16 cellular contexts compared by ENCODE assay signal in the genomic region with DNA sequence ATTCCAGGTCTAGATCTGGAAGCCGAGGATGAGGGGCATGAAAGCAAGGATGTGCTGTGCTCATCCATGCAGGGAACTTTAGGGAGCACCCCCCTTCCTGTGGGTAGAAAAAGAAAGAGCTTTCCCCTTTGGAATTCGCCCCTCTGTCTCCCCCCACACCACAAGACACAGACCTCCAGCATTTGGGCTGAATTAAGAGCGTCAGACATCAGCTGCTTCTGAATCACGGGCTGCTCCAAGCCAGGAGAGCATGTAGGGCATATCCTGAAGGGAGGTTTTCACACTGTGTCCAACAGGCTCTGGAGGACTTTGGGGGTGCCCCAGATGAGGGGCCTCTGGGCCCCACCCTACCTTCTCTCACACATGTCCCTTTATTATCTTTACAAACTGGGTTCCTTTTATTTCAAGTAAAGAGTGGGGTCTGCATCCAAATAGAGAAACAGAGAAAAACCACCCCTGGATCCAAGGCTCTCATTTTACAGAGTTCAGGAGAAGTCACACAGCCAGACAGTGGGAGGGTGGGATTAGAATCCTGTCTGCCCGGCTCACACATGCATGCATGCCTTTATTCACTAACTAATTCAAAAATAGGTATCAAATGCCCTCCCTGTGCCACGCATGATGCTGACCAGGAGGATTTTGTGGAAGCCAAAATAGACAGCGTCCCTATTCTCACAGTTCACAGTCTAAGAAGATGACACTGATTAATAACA. TPM values are rescaled to one million over a fixed set of nuclear protein-coding genes. Genes with fewer than 3 reads are reported as not detected.
A peak's percentile ranks its signal among the peaks of the same experiment; 100 is the strongest.
DNase-seq lines count a peak whose midpoint lies in the region; ATAC-seq, FAIRE-seq and TF ChIP-seq lines count a peak whose summit lies in the region.
"Had no signal": no experiment of that assay in that cellular context is flagged by ENCODE, and none has a peak within 500 bp of the region (broad histone marks: within the 10 kb centered on the region; RNA-seq: fewer than 3 reads in every experiment).

No MANE protein-coding gene starts in this region.

- H2BK20ac ChIP-seq in H1 (ENCODE audit: low read length), result no peak overlapping the region

- H3K9me3 ChIP-seq in H1 (ENCODE audit: insufficient read depth in 2 of 2, low read depth in 1 of 2, low read length in 1 of 2), result peaks cover 2% of the 10 kb centered on the region in 2 experiments; a peak in 1 of 4 replicates
- H3K9me3 ChIP-seq in mesenchymal stem cell (ENCODE audit: control insufficient read depth, low read length), result no peaks in the 10 kb centered on the region
- no peaks in the 10 kb centered on the region for H3K9me3 ChIP-seq in subcutaneous abdominal adipose tissue (ENCODE audit: control insufficient read depth in 5 of 5, low read length in 5 of 5)
- H3K9me3 ChIP-seq: adrenal gland had no signal

- no peak overlapping the region for H2BK120ac ChIP-seq in H1 (replicated peaks; ENCODE audit: low read depth, low read length)
- H2BK120ac ChIP-seq in mesenchymal stem cell (ENCODE audit: low read depth, low read length), result no peak overlapping the region

- CTCF ChIA-PET in H1 (lab: Charles Lee; ENCODE audit: partially characterized antibody), result interaction anchor here (0.8 to 1.2 kb wide), 3 partner anchors 9 to 68 kb away, joined by 3 to 5 read pairs (median 3); no protein-coding TSS in a partner anchor

- H3K79me1 ChIP-seq in H1 (ENCODE audit: low read depth, low read length) (no peaks in the 10 kb centered on the region), mesenchymal stem cell (replicated peaks; ENCODE audit: low read length, poor library complexity, severe bottlenecking) (no peaks in the 10 kb centered on the region)

- FAIRE-seq in H1 (lab: Jason Lieb, UNC), result no peak
- FAIRE-seq: colon, islet of Langerhans had no signal

- H3K36me3 ChIP-seq in H1 (ENCODE audit: control insufficient read depth in 2 of 4, insufficient read depth in 4 of 4, low read length in 3 of 4) (no peaks in the 10 kb centered on the region), mesenchymal stem cell (ENCODE audit: control insufficient read depth in 1 of 2, insufficient read depth in 2 of 2, low read depth in 1 of 2, low read length in 2 of 2) (no peaks in the 10 kb centered on the region), subcutaneous abdominal adipose tissue (ENCODE audit: control insufficient read depth in 5 of 5, insufficient read depth in 5 of 5, low read length in 5 of 5) (no peaks in the 10 kb centered on the region)
- H3K36me3 ChIP-seq: adrenal gland, BLaER1 had no signal

- DNase-seq in RPMI7951 (ENCODE audit: low read depth) (peak; percentile 50), H1 (ENCODE audit: low read depth in 1 of 2, low spot score in 2 of 2) (no peak), mesenchymal stem cell (no peak), GM19240 (ENCODE audit: insufficient read length, low spot score) (no peak), medulla oblongata (ENCODE audit: extremely low spot score) (no peak)
- no peak for DNase-seq in stimulated activated CD4-positive, alpha-beta T cell treated with anti-CD3 and anti-CD28 coated beads, Interleukin-15, amount 100 ng/mL, for 24 hours
- DNase-seq: NCI-H2081 treated with DMSO at 0.1 percent for 48 hours, NCI-H510A treated with DMSO at 0.1 percent for 48 hours, SIG-M5 had no signal

- H3K4me1 ChIP-seq in H1 (replicated peaks in 1 of 4; ENCODE audit: control insufficient read depth in 3 of 4, insufficient read depth in 4 of 4, low read length in 3 of 4) (no peaks in the 10 kb centered on the region; a peak in 1 of 7 replicates), mesenchymal stem cell (ENCODE audit: control insufficient read depth, insufficient read depth, low read depth, low read length) (peaks cover 6% of the 10 kb centered on the region), subcutaneous abdominal adipose tissue (ENCODE audit: control insufficient read depth in 5 of 5, insufficient read depth in 5 of 5, low read length in 5 of 5) (peaks cover 8 to 54% (median 32%) of the 10 kb centered on the region in 5 donors)
- H3K4me1 ChIP-seq: adrenal gland had no signal

- H3K4ac ChIP-seq in H1 (replicated peaks; ENCODE audit: insufficient read length, low read depth, low read length), result no peak overlapping the region
- H3K4ac ChIP-seq in mesenchymal stem cell (ENCODE audit: low read depth in 1 of 2, low read length in 2 of 2), result no peak overlapping the region

- H3K23ac ChIP-seq in H1 (ENCODE audit: insufficient read length) (no peak overlapping the region), mesenchymal stem cell (ENCODE audit: low read length in 2 of 2) (no peak overlapping the region)

- H2BK15ac ChIP-seq in H1 (ENCODE audit: low read length), result no peak overlapping the region
- no peak overlapping the region for H2BK15ac ChIP-seq in mesenchymal stem cell (ENCODE audit: low read depth, poor library complexity, severe bottlenecking)

- WGBS in H1 (ENCODE audit: extremely low coverage in 1 of 2, insufficient coverage in 1 of 2, insufficient read length in 1 of 2, insufficient replicate concordance in 2 of 2, low coverage in 1 of 2, low lambda C conversion rate in 2 of 2, missing lambda C conversion rate in 1 of 2), 2 experiments, result 85% methylated on average over 7 of the region's 7 CpGs; no CpG with 5 or more reads in 1 of the 2 experiments
- WGBS in mesenchymal stem cell, result 94% methylated on average over 3 of the region's 7 CpGs

- no peak for TF ChIP-seq RAD21 in H1 (IDR thresholded peaks at IDR 0.05 in 1 of 2, conservative IDR thresholded peaks at IDR 0.05 in 1 of 2; ENCODE audit: low read depth in 2 of 2, low read length in 2 of 2)

- H3K4me3 ChIP-seq in H1 (ENCODE audit: extremely low read depth in 1 of 4, insufficient read depth in 2 of 4, low read depth in 3 of 4, low read length in 4 of 4), result no peak overlapping the region
- H3K4me3 ChIP-seq in mesenchymal stem cell (ENCODE audit: insufficient read depth in 1 of 2, low read depth in 1 of 2, low read length in 2 of 2), result no peak overlapping the region
- no peak overlapping the region for H3K4me3 ChIP-seq in subcutaneous abdominal adipose tissue (ENCODE audit: low read depth in 1 of 5, low read length in 5 of 5)
- H3K4me3 ChIP-seq: adrenal gland, BLaER1 had no signal

- no peaks in the 10 kb centered on the region for H4K20me1 ChIP-seq in H1 (replicated peaks in 1 of 2; ENCODE audit: control insufficient read depth in 1 of 2, insufficient read depth in 2 of 2, low read length in 2 of 2)
- H4K20me1 ChIP-seq: BLaER1 had no signal

- H2BK12ac ChIP-seq in H1 (ENCODE audit: low read depth, low read length) (no peak overlapping the region), mesenchymal stem cell (ENCODE audit: low read length in 2 of 2) (no peak overlapping the region)

- H3K4me2 ChIP-seq in H1 (ENCODE audit: insufficient read depth in 1 of 2, low read depth in 2 of 2, low read length in 2 of 2), result no peak overlapping the region
- no peak overlapping the region for H3K4me2 ChIP-seq in mesenchymal stem cell (ENCODE audit: low read length, poor library complexity, severe bottlenecking)
- H3K4me2 ChIP-seq: BLaER1 had no signal

- no peaks in the 10 kb centered on the region for H3K23me2 ChIP-seq in H1 (ENCODE audit: low read depth, low read length)

- H3K27me3 ChIP-seq in H1 (replicated peaks in 1 of 4; ENCODE audit: control insufficient read depth in 3 of 4, extremely low read depth in 1 of 4, insufficient read depth in 3 of 4, low read length in 3 of 4), result no peaks in the 10 kb centered on the region
- H3K27me3 ChIP-seq in mesenchymal stem cell (ENCODE audit: control insufficient read depth in 1 of 2, insufficient read depth in 1 of 2, low read length in 2 of 2), result no peaks in the 10 kb centered on the region
- no peaks in the 10 kb centered on the region for H3K27me3 ChIP-seq in subcutaneous abdominal adipose tissue (ENCODE audit: control insufficient read depth in 5 of 5, insufficient read depth in 4 of 5, low read length in 5 of 5)
- H3K27me3 ChIP-seq: adrenal gland, BLaER1 had no signal

- POLR2A ChIA-PET in H1 (lab: Charles Lee; ENCODE audit: partially characterized antibody), result interaction anchor here (1.4 kb wide), 1 partner anchor 9 kb away, joined by 4 read pairs; no protein-coding TSS in a partner anchor

- H3K56ac ChIP-seq in H1 (replicated peaks; ENCODE audit: insufficient read length, low read depth, low read length), result no peak overlapping the region

- H3K18ac ChIP-seq in H1 (ENCODE audit: extremely low read depth, low read length) (no peak overlapping the region), mesenchymal stem cell (ENCODE audit: low read depth in 1 of 2, low read length in 2 of 2) (no peak overlapping the region)

- no peak for ATAC-seq in GM18517 (IDR thresholded peaks at IDR 0.05; ENCODE audit: unreplicated experiment)

- no peak overlapping the region for H2BK5ac ChIP-seq in H1 (ENCODE audit: low read depth, low read length)
- no peak overlapping the region for H2BK5ac ChIP-seq in mesenchymal stem cell (ENCODE audit: low read depth, low read length, poor library complexity, severe bottlenecking)

- no peak overlapping the region for H3K9ac ChIP-seq in H1 (replicated peaks in 1 of 4; ENCODE audit: extremely low read depth in 1 of 4, low read depth in 3 of 4, low read length in 3 of 4)
- H3K9ac ChIP-seq in mesenchymal stem cell (ENCODE audit: low read length), result peak overlapping the region; percentile 71
- H3K9ac ChIP-seq in subcutaneous abdominal adipose tissue (ENCODE audit: low read length in 5 of 5), result no peak overlapping the region
- H3K9ac ChIP-seq: BLaER1 had no signal

- H3K79me2 ChIP-seq in H1 (ENCODE audit: control insufficient read depth in 1 of 2, insufficient read depth in 2 of 2, low read length in 2 of 2), result no peaks in the 10 kb centered on the region

- no peak overlapping the region for H2AK5ac ChIP-seq in H1 (ENCODE audit: low read depth, low read length)
- no peak overlapping the region for H2AK5ac ChIP-seq in mesenchymal stem cell (ENCODE audit: low read length, severe bottlenecking)

- TF ChIP-seq CTCF in H1 (IDR thresholded peaks at IDR 0.05; ENCODE audit: control extremely low read depth in 1 of 3, insufficient read depth in 1 of 3, low read depth in 1 of 3, low read length in 3 of 3), result no peak

- TF ChIP-seq EP300 in H1 (IDR thresholded peaks at IDR 0.05; ENCODE audit: borderline replicate concordance in 1 of 2, low read depth in 2 of 2, low read length in 2 of 2), result no peak

- H4K5ac ChIP-seq in H1 (ENCODE audit: insufficient read length, low read depth, low read length), result no peak overlapping the region

- H3K14ac ChIP-seq in H1 (ENCODE audit: insufficient read length), result no peak overlapping the region
- H3K14ac ChIP-seq in mesenchymal stem cell (ENCODE audit: low read length in 2 of 2), result no peak overlapping the region

- H4K91ac ChIP-seq in H1 (replicated peaks; ENCODE audit: insufficient read length, low read length), result no peak overlapping the region
- H4K91ac ChIP-seq in mesenchymal stem cell (ENCODE audit: low read length), result no peak overlapping the region

- H3K27ac ChIP-seq in H1 (ENCODE audit: low read depth, low read length) (no peak overlapping the region), mesenchymal stem cell (ENCODE audit: low read length, poor library complexity, severe bottlenecking) (no peak overlapping the region), subcutaneous abdominal adipose tissue (ENCODE audit: low read depth, low read length) (peak overlapping the region; percentile 67)
- H3K27ac ChIP-seq: adrenal gland, BLaER1, HL-60 had no signal

- H2AFZ ChIP-seq in H1 (ENCODE audit: low read length), result no peak overlapping the region
- H2AFZ ChIP-seq in mesenchymal stem cell (ENCODE audit: low read depth, low read length), result no peak overlapping the region

- H4K8ac ChIP-seq in H1 (ENCODE audit: extremely low read depth, insufficient read depth, low read length), result 0 out of 2 replicates have a peak overlapping the region, but pooled peaks have one; percentile 25
- H4K8ac ChIP-seq in mesenchymal stem cell (ENCODE audit: low read length), result no peak overlapping the region

- no peak for TF ChIP-seq POLR2A in H1 (IDR thresholded peaks at IDR 0.05; ENCODE audit: control extremely low read depth in 1 of 2, low read depth in 2 of 2, low read length in 2 of 2)

RNA-seq across cellular contexts. Expression of a gene that starts 52.8 kb away (rescaled TPM):
- total RNA-seq in RPMI7951 (2014; rRNA removed; shearing (Covaris generic)), result 13.4 and 13.6 TPM in 2 replicates
- 0.44 and 0.99 TPM in 2 replicates for total RNA-seq in H1 (2021; fragmentation: NEBNext Ultra II Directional; extraction: Animal tissue kit (Norgen Biotek cat#: 25700))
- polyA plus RNA-seq in H1 (2011; rRNA removed), result 1.9 and 2.0 TPM in 2 replicates
- 1.0 TPM for polyA plus RNA-seq in H1 (2011; cell fraction: cytosol; rRNA removed)
- polyA plus RNA-seq in H1 (2011; cell fraction: nucleus; rRNA removed), result 0.88 TPM
- polyA plus RNA-seq in H1 (2012, experiment 1 of 2), result 1.0 to 3.3 TPM (median 1.7 TPM) in 4 replicates
- 1.0 TPM for polyA plus RNA-seq in H1 (2012, experiment 2 of 2)
- 1.1 TPM for polyA plus RNA-seq in H1 (2013, experiment 1 of 2)
- 1.2 TPM for polyA plus RNA-seq in H1 (2013, experiment 2 of 2)
- 0.95 and 1.2 TPM in 2 replicates for polyA minus RNA-seq in H1 (2011; rRNA and poly(A)+ RNA removed)
- 1.2 TPM for polyA minus RNA-seq in H1 (2011; cell fraction: cytosol; rRNA and poly(A)+ RNA removed)
- 0.50 TPM for polyA minus RNA-seq in H1 (2011; cell fraction: nucleus; rRNA and poly(A)+ RNA removed)
- polyA plus RNA-seq in mesenchymal stem cell (2013, experiment 1 of 2), result 35.9 TPM
- polyA plus RNA-seq in mesenchymal stem cell (2013, experiment 2 of 2), result 36.0 TPM
